Comparison of ENCODE assay signal across 8 cellular contexts in the genomic region with DNA sequence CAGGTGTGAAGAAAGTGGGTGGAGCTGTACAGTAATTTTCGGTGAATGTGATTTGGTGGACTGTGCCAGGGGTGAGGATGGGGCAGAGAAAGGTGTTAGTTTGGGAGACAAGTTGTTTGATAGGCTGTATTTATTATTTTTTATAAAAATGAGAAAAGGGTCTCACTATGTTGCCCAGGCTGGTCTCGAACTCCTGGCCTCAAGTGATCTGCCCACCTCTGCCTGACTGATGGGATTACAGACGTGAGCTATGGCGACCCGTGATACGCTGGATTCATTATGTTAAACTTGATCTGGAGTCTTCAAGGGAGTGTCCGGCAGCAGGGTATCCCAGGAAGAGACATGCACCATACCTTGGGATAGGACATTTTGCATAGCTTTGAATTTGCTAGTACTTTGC. TPM values are rescaled to one million over a fixed set of nuclear protein-coding genes. Genes with fewer than 3 reads are reported as not detected.
DNase-seq lines count a peak whose midpoint lies in the region; ATAC-seq lines count a peak whose summit lies in the region.

No MANE protein-coding gene starts in this region.

- no peak overlapping the region for H3K23ac ChIP-seq in neuronal stem cell (ENCODE audit: low read depth, low read length, poor library complexity)

- H2BK12ac ChIP-seq in neuronal stem cell (ENCODE audit: low read length) = no peak overlapping the region

- no peaks in the 10 kb centered on the region for H3K27me3 ChIP-seq in BLaER1 treated with 17β-estradiol and CSF1 and Interleukin-3, amounts not matched to agents 10 nM and 100 nM
- H3K27me3 ChIP-seq in Karpas-422 (ENCODE audit: low read length) (no peaks in the 10 kb centered on the region), neuronal stem cell (ENCODE audit: control insufficient read depth in 3 of 3, insufficient read depth in 3 of 3, low read depth in 1 of 3, low read length in 3 of 3) (no peaks in the 10 kb centered on the region)
- H3K27me3 ChIP-seq in effector memory CD4-positive, alpha-beta T cell (replicated peaks; ENCODE audit: control insufficient read depth, insufficient read depth, low read length, poor library complexity, severe bottlenecking) = no peaks in the 10 kb centered on the region

- peaks cover 0 to 43% (median 9%) of the 10 kb centered on the region in 11 experiments; a peak in 8 of 22 replicates for H4K20me1 ChIP-seq in BLaER1 treated with 17β-estradiol and CSF1 and Interleukin-3, amounts not matched to agents 10 nM and 100 nM
- peaks cover 8% of the 10 kb centered on the region; the same call in 1 of the 2 replicates for H4K20me1 ChIP-seq in Karpas-422 (ENCODE audit: insufficient read depth, low read depth, low read length)

- peaks cover 55% of the 10 kb centered on the region for H3K79me2 ChIP-seq in Karpas-422 (ENCODE audit: low read length)

- no peak overlapping the region for H4K91ac ChIP-seq in neuronal stem cell (ENCODE audit: low read depth, low read length, poor library complexity)

- H2AFZ ChIP-seq in Karpas-422 (ENCODE audit: low read length) = no peak overlapping the region
- no peak overlapping the region for H2AFZ ChIP-seq in neuronal stem cell (ENCODE audit: low read length)

- no peak overlapping the region for H3K4ac ChIP-seq in neuronal stem cell (ENCODE audit: low read length)

- DNase-seq in Karpas-422 (no peak), neuronal stem cell (ENCODE audit: low spot score) (no peak), NCI-H2081 (lab: John Stamatoyannopoulos, UW) (no peak)
- DNase-seq in effector memory CD4-positive, alpha-beta T cell = no peak

- no peak overlapping the region for H2BK5ac ChIP-seq in neuronal stem cell (ENCODE audit: low read length)

- no peak for ATAC-seq in HG02938 (IDR thresholded peaks at IDR 0.05; ENCODE audit: unreplicated experiment)
- no peak for ATAC-seq in GM19395 (IDR thresholded peaks at IDR 0.05; ENCODE audit: unreplicated experiment)
- ATAC-seq in GM18498 (IDR thresholded peaks at IDR 0.05; ENCODE audit: unreplicated experiment) = no peak

- peak overlapping the region; percentile 57 to 91 (median 65); a peak in 18 of 20 replicates for H3K4me3 ChIP-seq in BLaER1 treated with 17β-estradiol and CSF1 and Interleukin-3, amounts not matched to agents 10 nM and 100 nM
- peak overlapping the region; percentile 89 for H3K4me3 ChIP-seq in Karpas-422 (ENCODE audit: low read length)
- H3K4me3 ChIP-seq in effector memory CD4-positive, alpha-beta T cell (ENCODE audit: insufficient read depth, low read depth, low read length, poor library complexity, severe bottlenecking) = peak overlapping the region; percentile 57
- H3K4me3 ChIP-seq in neuronal stem cell (ENCODE audit: low read length in 2 of 2) = peak overlapping the region; percentile 73 to 89

- H3K14ac ChIP-seq in neuronal stem cell (ENCODE audit: low read length) = no peak overlapping the region

- H2AK5ac ChIP-seq in neuronal stem cell (ENCODE audit: low read depth, low read length) = no peak overlapping the region

- peaks cover 12% of the 10 kb centered on the region for H3K79me1 ChIP-seq in neuronal stem cell (ENCODE audit: low read depth, low read length)

- H3K27ac ChIP-seq in BLaER1 treated with 17β-estradiol and CSF1 and Interleukin-3, amounts not matched to agents 10 nM and 100 nM = no peak overlapping the region; a peak in 2 of 22 replicates
- H3K27ac ChIP-seq in Karpas-422 (ENCODE audit: low read length) (peak overlapping the region; percentile 70), neuronal stem cell (replicated peaks; ENCODE audit: low read length) (no peak overlapping the region)
- H3K27ac ChIP-seq in effector memory CD4-positive, alpha-beta T cell (ENCODE audit: insufficient read depth, low read length, poor library complexity, severe bottlenecking) = no peak overlapping the region

- H4K8ac ChIP-seq in neuronal stem cell (ENCODE audit: low read depth, low read length) = no peak overlapping the region

- peaks cover 0 to 12% (median 5%) of the 10 kb centered on the region in 11 experiments; a peak in 6 of 22 replicates for H3K36me3 ChIP-seq in BLaER1 treated with 17β-estradiol and CSF1 and Interleukin-3, amounts not matched to agents 10 nM and 100 nM
- H3K36me3 ChIP-seq in Karpas-422 (ENCODE audit: insufficient read depth, low read length) = no peaks in the 10 kb centered on the region
- no peaks in the 10 kb centered on the region for H3K36me3 ChIP-seq in effector memory CD4-positive, alpha-beta T cell (ENCODE audit: control insufficient read depth, insufficient read depth, low read length)
- peaks cover 0 to 5% of the 10 kb centered on the region in 2 donors for H3K36me3 ChIP-seq in neuronal stem cell (replicated peaks in 1 of 2; ENCODE audit: control insufficient read depth in 2 of 2, insufficient read depth in 2 of 2, low read length in 2 of 2)

- H3K4me1 ChIP-seq in BLaER1 treated with 17β-estradiol and CSF1 and Interleukin-3, amounts not matched to agents 10 nM and 100 nM = peaks cover 19 to 46% (median 29%) of the 10 kb centered on the region in 10 experiments
- H3K4me1 ChIP-seq in Karpas-422 (ENCODE audit: low read length) = peaks cover 49% of the 10 kb centered on the region
- H3K4me1 ChIP-seq in effector memory CD4-positive, alpha-beta T cell (ENCODE audit: control insufficient read depth, insufficient read depth, low read length, poor library complexity, severe bottlenecking) = peaks cover 27% of the 10 kb centered on the region
- peaks cover 9% of the 10 kb centered on the region in 2 donors for H3K4me1 ChIP-seq in neuronal stem cell (ENCODE audit: control insufficient read depth in 2 of 2, insufficient read depth in 1 of 2, low read depth in 1 of 2, low read length in 2 of 2)

- peak overlapping the region in 8 of 11 experiments; percentile 55 to 93 (median 67); a peak in 10 of 22 replicates for H3K9ac ChIP-seq in BLaER1 treated with 17β-estradiol and CSF1 and Interleukin-3, amounts not matched to agents 10 nM and 100 nM
- peak overlapping the region; percentile 81 for H3K9ac ChIP-seq in Karpas-422 (ENCODE audit: low read length)
- H3K9ac ChIP-seq in neuronal stem cell (ENCODE audit: low read depth, low read length, poor library complexity) = no peak overlapping the region

- no peak overlapping the region for H2BK15ac ChIP-seq in neuronal stem cell (ENCODE audit: low read length)

- no peak overlapping the region for H3K18ac ChIP-seq in neuronal stem cell (ENCODE audit: low read length)

- H3K4me2 ChIP-seq in BLaER1 treated with 17β-estradiol and CSF1 and Interleukin-3, amounts not matched to agents 10 nM and 100 nM = peak overlapping the region; percentile 74 to 96 (median 84)
- H3K4me2 ChIP-seq in Karpas-422 (ENCODE audit: low read depth, low read length, poor library complexity, severe bottlenecking) (peak overlapping the region; percentile 90), neuronal stem cell (ENCODE audit: insufficient read depth, low read length, poor library complexity, severe bottlenecking) (peak overlapping the region; percentile 82)

- 0 out of 22 replicates have a peak, but pooled peaks cover 0 to 4% (median 0%) of the 10 kb centered on the region in 11 experiments for H3K9me3 ChIP-seq in BLaER1 treated with 17β-estradiol and CSF1 and Interleukin-3, amounts not matched to agents 10 nM and 100 nM (replicated peaks in 1 of 11)
- no peaks in the 10 kb centered on the region for H3K9me3 ChIP-seq in Karpas-422 (ENCODE audit: low read length)
- no peaks in the 10 kb centered on the region for H3K9me3 ChIP-seq in effector memory CD4-positive, alpha-beta T cell (ENCODE audit: control insufficient read depth, low read length)
- peaks cover 0 to 6% of the 10 kb centered on the region in 2 donors for H3K9me3 ChIP-seq in neuronal stem cell (replicated peaks in 1 of 2; ENCODE audit: control insufficient read depth in 2 of 2, insufficient read depth in 1 of 2, low read depth in 1 of 2, low read length in 2 of 2)

- WGBS in neuronal stem cell (ENCODE audit: extremely low coverage in 2 of 2, insufficient read length in 2 of 2, insufficient replicate concordance in 1 of 2), 2 donors = no CpG with 5 or more reads among the region's 7 CpGs

- H3K9me2 ChIP-seq in Karpas-422 (replicated peaks; ENCODE audit: insufficient read depth, low read length) = no peaks in the 10 kb centered on the region

- no peak overlapping the region for H2BK120ac ChIP-seq in neuronal stem cell (ENCODE audit: low read depth, low read length)

RNA-seq across cellular contexts. Expression of a gene that starts 1.3 kb away (rescaled TPM):
- 64.1 and 73.6 TPM in 2 replicates for total RNA-seq in Karpas-422 (2014; rRNA removed; shearing (Covaris generic); ENCODE audit: low replicate concordance)
- 10.2 TPM for polyA plus RNA-seq in neuronal stem cell (2013, experiment 1 of 2)
- polyA plus RNA-seq in neuronal stem cell (2013, experiment 2 of 2) = 10.3 TPM
